Comparison of ENCODE assay signal across 8 cellular contexts in the genomic region with DNA sequence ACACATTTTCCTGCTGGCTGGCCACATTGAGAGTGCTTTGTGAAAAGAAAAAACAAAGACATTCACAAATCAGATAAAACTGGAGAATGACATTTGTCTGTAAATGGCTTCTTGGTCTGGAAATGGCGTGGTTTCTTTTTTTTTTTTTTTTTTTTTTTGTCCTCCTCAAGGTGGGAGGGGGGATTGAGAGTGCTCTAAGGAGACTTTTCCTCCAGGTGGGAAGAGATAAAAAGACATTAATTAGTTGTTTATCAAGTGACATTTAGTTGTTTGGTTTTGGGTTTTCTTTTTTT. TPM values are rescaled to one million over a fixed set of nuclear protein-coding genes. Genes with fewer than 3 reads are reported as not detected.
DNase-seq lines count a peak whose midpoint lies in the region; ATAC-seq and TF ChIP-seq lines count a peak whose summit lies in the region.

No MANE protein-coding gene starts in this region.

- no peaks in the 10 kb centered on the region for H3K27me3 ChIP-seq in AG04450 (ENCODE audit: control insufficient read depth, insufficient read depth, low read length)
- no peaks in the 10 kb centered on the region for H3K27me3 ChIP-seq in liver (ENCODE audit: control insufficient read depth in 4 of 4, insufficient read depth in 4 of 4, low read length in 3 of 4)
- peaks cover 0 to 1% of the 10 kb centered on the region in 2 donors for H3K27me3 ChIP-seq in aorta (ENCODE audit: control insufficient read depth in 1 of 2, insufficient read depth in 2 of 2, low read length in 1 of 2)

- intact Hi-C loops in aorta (cut with DNase I): loop anchor here (2.0 to 5.0 kb wide), 4 partner anchors 14 to 149 kb away; a partner anchor contains a TSS
- intact Hi-C loops in posterior cingulate gyrus (cut with DNase I): loop anchor here (2.0 kb wide), 1 partner anchor 88 kb away; a partner anchor contains a TSS

- H3K36me3 Mint-ChIP-seq in activated naive CD8-positive, alpha-beta T cell treated with anti-CD3 and anti-CD28 coated beads, Interleukin-2, amount 50 U/mL, for 24 hours (ENCODE audit: low read depth): peaks cover 37% of the 10 kb centered on the region

- no peaks in the 10 kb centered on the region for H3K9me3 Mint-ChIP-seq in activated naive CD8-positive, alpha-beta T cell treated with anti-CD3 and anti-CD28 coated beads, Interleukin-2, amount 50 U/mL, for 24 hours

- WGBS in liver: 3% methylated on average over 1 of the region's 1 CpG
- 0% methylated on average over 1 of the region's 1 CpG for WGBS in aorta, 2 donors

- CTCF ChIA-PET in AG04450 (lab: Charles Lee): interaction anchor here (0.7 kb wide), 1 partner anchor 23 kb away, joined by 3 read pairs; no protein-coding TSS in a partner anchor
- CTCF ChIA-PET in HEK293 (lab: Yijun Ruan, JAX): no interaction called here

- peak overlapping the region; percentile 49 to 74 for H3K9ac ChIP-seq in liver (ENCODE audit: low read depth in 1 of 2, low read length in 2 of 2)

- POLR2A ChIA-PET in AG04450 (lab: Yijun Ruan, JAX): no interaction called here
- POLR2A ChIA-PET in HEK293 (lab: Yijun Ruan, JAX): no interaction called here

- no peak for DNase-seq in AG04450 (ENCODE audit: low read depth, low spot score)
- DNase-seq in activated naive CD8-positive, alpha-beta T cell treated with anti-CD3 and anti-CD28 coated beads, Interleukin-2, amount 50 U/mL, for 24 hours: no peak
- no peak for DNase-seq in aorta
- no peak for DNase-seq in DMS153 (lab: John Stamatoyannopoulos, UW)
- no peak for DNase-seq in epidermal melanocyte (ENCODE audit: insufficient read length, low spot score)
- DNase-seq in posterior cingulate gyrus: no peak

- peaks cover 4% of the 10 kb centered on the region for H3K27me3 Mint-ChIP-seq in activated naive CD8-positive, alpha-beta T cell treated with anti-CD3 and anti-CD28 coated beads, Interleukin-2, amount 50 U/mL, for 24 hours

- H3K4me3 Mint-ChIP-seq in activated naive CD8-positive, alpha-beta T cell treated with anti-CD3 and anti-CD28 coated beads, Interleukin-2, amount 50 U/mL, for 24 hours: peak overlapping the region; percentile 97

- H3K9me3 ChIP-seq in AG04450 (ENCODE audit: control insufficient read depth, insufficient read depth, low read length) (peaks cover 3% of the 10 kb centered on the region; the same call in 1 of the 2 replicates), HEK293 (ENCODE audit: control insufficient read depth, insufficient read depth, low read depth, low read length) (no peaks in the 10 kb centered on the region), liver (ENCODE audit: control insufficient read depth in 4 of 4, low read length in 3 of 4) (no peaks in the 10 kb centered on the region), aorta (ENCODE audit: control insufficient read depth, low read length) (no peaks in the 10 kb centered on the region)

- H3K4me1 ChIP-seq in HEK293 (ENCODE audit: control insufficient read depth, insufficient read depth, low read length): peaks cover 25% of the 10 kb centered on the region
- peaks cover 13 to 37% (median 28%) of the 10 kb centered on the region in 4 donors for H3K4me1 ChIP-seq in liver (ENCODE audit: control insufficient read depth in 4 of 4, insufficient read depth in 4 of 4, low read length in 3 of 4)
- H3K4me1 ChIP-seq in aorta (ENCODE audit: control insufficient read depth in 1 of 2, insufficient read depth in 2 of 2, low read length in 2 of 2): peaks cover 0 to 6% of the 10 kb centered on the region in 2 donors

- TF ChIP-seq CTCF in AG04450 (IDR thresholded peaks at IDR 0.05; ENCODE audit: low read depth, low read length): no peak
- no peak for TF ChIP-seq CTCF in HEK293 (tag by site-specific recombination; IDR thresholded peaks at IDR 0.05)
- TF ChIP-seq CTCF in liver (IDR thresholded peaks at IDR 0.05; ENCODE audit: low read depth, low read length, missing input control): no peak

- peaks cover 0 to 27% of the 10 kb centered on the region in 2 experiments; a peak in 1 of 3 replicates for H3K36me3 ChIP-seq in HEK293 (ENCODE audit: control insufficient read depth in 2 of 2, insufficient read depth in 1 of 2, low read length in 2 of 2)
- H3K36me3 ChIP-seq in liver (ENCODE audit: control insufficient read depth in 4 of 4, insufficient read depth in 3 of 4, low read depth in 1 of 4, low read length in 3 of 4): peaks cover 0 to 5% (median 1%) of the 10 kb centered on the region in 4 donors
- H3K36me3 ChIP-seq in aorta (ENCODE audit: control insufficient read depth in 1 of 2, insufficient read depth in 2 of 2, low read length in 1 of 2): no peaks in the 10 kb centered on the region

- H3K27ac ChIP-seq in AG04450 (ENCODE audit: low read depth, low read length): no peak overlapping the region
- H3K27ac ChIP-seq in HEK293 (ENCODE audit: extremely low read depth, low read depth, low read length): peak overlapping the region; percentile 66
- peak overlapping the region; percentile 93 to 97 for H3K27ac ChIP-seq in liver (ENCODE audit: low read depth in 1 of 2, low read length in 2 of 2)
- H3K27ac ChIP-seq in aorta (ENCODE audit: low read depth in 1 of 2, low read length in 2 of 2): peak overlapping the region; percentile 82 to 100

- H3K4me1 Mint-ChIP-seq in activated naive CD8-positive, alpha-beta T cell treated with anti-CD3 and anti-CD28 coated beads, Interleukin-2, amount 50 U/mL, for 24 hours: peaks cover 56% of the 10 kb centered on the region

- H3K27ac Mint-ChIP-seq in activated naive CD8-positive, alpha-beta T cell treated with anti-CD3 and anti-CD28 coated beads, Interleukin-2, amount 50 U/mL, for 24 hours: peak overlapping the region; percentile 99

- H3K4me3 ChIP-seq in AG04450 (ENCODE audit: low read depth, low read length) (peak overlapping the region; percentile 76), HEK293 (ENCODE audit: low read depth, low read length) (peak overlapping the region; percentile 86), liver (ENCODE audit: low read depth in 1 of 3, low read length in 3 of 3) (peak overlapping the region; percentile 76 to 99 (median 81)), aorta (ENCODE audit: low read length in 2 of 2) (peak overlapping the region; percentile 85 to 95)

- no peak for ATAC-seq in activated naive CD8-positive, alpha-beta T cell treated with anti-CD3 and anti-CD28 coated beads, Interleukin-2, amount 50 U/mL, for 24 hours
- ATAC-seq in aorta (ENCODE audit: low FRiP score): no peak

- TF ChIP-seq RAD21 in liver (IDR thresholded peaks at IDR 0.05): no peak

TF ChIP-seq in HEK293, 187 proteins besides CTCF, POLR2A, EP300 and RAD21 (continues in another document):
- no peak for TF ChIP-seq ZNF785 (tag by site-specific recombination; IDR thresholded peaks at IDR 0.05)
- TF ChIP-seq ZNF16 (tag by site-specific recombination; IDR thresholded peaks at IDR 0.05; ENCODE audit: low read depth): no peak
- TF ChIP-seq, protein P1, sequence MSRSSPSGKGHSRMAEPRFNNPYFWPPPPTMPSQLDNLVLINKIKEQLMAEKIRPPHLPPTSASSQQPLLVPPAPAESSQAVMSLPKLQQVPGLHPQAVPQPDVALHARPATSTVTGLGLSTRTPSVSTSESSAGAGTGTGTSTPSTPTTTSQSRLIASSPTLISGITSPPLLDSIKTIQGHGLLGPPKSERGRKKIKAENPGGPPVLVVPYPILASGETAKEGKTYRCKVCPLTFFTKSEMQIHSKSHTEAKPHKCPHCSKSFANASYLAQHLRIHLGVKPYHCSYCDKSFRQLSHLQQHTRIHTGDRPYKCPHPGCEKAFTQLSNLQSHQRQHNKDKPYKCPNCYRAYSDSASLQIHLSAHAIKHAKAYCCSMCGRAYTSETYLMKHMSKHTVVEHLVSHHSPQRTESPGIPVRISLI (tag by site-specific recombination; IDR thresholded peaks at IDR 0.05): peak; percentile 68; the same call in 1 of the 2 replicates

TF ChIP-seq in liver, 16 proteins besides CTCF, POLR2A, EP300 and RAD21:
- TF ChIP-seq YY1 (IDR thresholded peaks at IDR 0.05) (peak; percentile 67), SP1 (IDR thresholded peaks at IDR 0.05) (no peak)

RNA-seq across cellular contexts. Expression of a gene that starts 40.4 kb away (rescaled TPM):
- polyA plus RNA-seq in AG04450 (2011; rRNA removed): 765 and 1,181 TPM in 2 replicates
- 1,147 and 1,540 TPM in 2 replicates for polyA minus RNA-seq in AG04450 (2011; rRNA and poly(A)+ RNA removed)
- total RNA-seq in liver: 100 to 1,000 TPM; 234 to 360 TPM
- 100 to 1,000 TPM; 115 to 321 TPM for polyA plus RNA-seq in liver
- 100 to 1,000 TPM; 838 to 881 TPM for total RNA-seq in aorta
- polyA plus RNA-seq in aorta: 1,000 to 10,000 TPM in 1 of 2 donors, 100 to 1,000 TPM in 1; 934 to 1,060 TPM

RNA-seq across cellular contexts. Expression of a gene that starts 42.2 kb away (rescaled TPM):
- 0.52 and 0.65 TPM in 2 replicates for polyA plus RNA-seq in AG04450 (2011; rRNA removed)
- polyA minus RNA-seq in AG04450 (2011; rRNA and poly(A)+ RNA removed): 0.48 and 1.1 TPM in 2 replicates
- under 1 TPM; 0.08 to 0.42 TPM for total RNA-seq in liver
- under 1 TPM in 1 of 2 donors, not detected in 1; 0.09 TPM for polyA plus RNA-seq in liver
- total RNA-seq in aorta: 1 to 10 TPM; 1.2 to 1.7 TPM
- polyA plus RNA-seq in aorta: 1 to 10 TPM in 1 of 2 donors, not detected in 1; 1.0 TPM
